6 cellular contexts compared by ENCODE assay signal in the genomic region with DNA sequence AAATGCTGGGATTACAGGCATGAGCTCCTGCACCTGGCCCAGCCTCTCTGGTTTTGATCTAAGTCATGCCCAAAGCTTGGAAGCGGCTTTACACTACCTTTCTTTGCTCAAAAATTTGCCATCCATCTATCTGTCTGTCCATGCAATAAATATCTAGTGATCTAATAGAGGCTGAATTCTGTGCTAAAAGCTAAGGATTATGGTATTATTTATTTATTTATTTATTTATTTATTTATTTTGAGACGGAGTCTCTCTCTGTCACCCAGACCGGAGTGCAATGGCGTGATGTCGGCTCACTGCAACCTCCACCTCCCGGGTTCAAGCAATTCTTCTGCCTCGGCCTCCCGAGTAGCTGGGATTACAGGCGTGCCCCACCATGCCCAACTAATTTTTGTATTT. TPM values are rescaled to one million over a fixed set of nuclear protein-coding genes. Genes with fewer than 3 reads are reported as not detected.
"Had no signal": no experiment of that assay in that cellular context is flagged by ENCODE, and none has a peak within 500 bp of the region (broad histone marks: within the 10 kb centered on the region; RNA-seq: fewer than 3 reads in every experiment).

No MANE protein-coding gene starts in this region.

RNA-seq across cellular contexts. Expression of gene OR1M1, which starts 30.7 kb away (rescaled TPM):
- total RNA-seq: GM23338, H4, H7, HepG2, HT-29 had no signal
- polyA plus RNA-seq: GM23338, HepG2, IgD-negative memory B cell had no signal

RNA-seq across cellular contexts. Expression of gene MUC16, which starts 45.9 kb away (rescaled TPM):
- total RNA-seq: H4, H7, HepG2 had no signal
- polyA plus RNA-seq: HepG2, IgD-negative memory B cell had no signal

RNA-seq across cellular contexts. Expression of gene OR7G2, which starts 51.1 kb away (rescaled TPM):
- total RNA-seq: GM23338, H4, H7, HepG2, HT-29 had no signal
- polyA plus RNA-seq: GM23338, HepG2, IgD-negative memory B cell had no signal

RNA-seq across cellular contexts. Expression of gene OR7G1, which starts 59.4 kb away (rescaled TPM):
- total RNA-seq: GM23338, H4, H7, HepG2, HT-29 had no signal
- polyA plus RNA-seq: GM23338, HepG2, IgD-negative memory B cell had no signal
